Comparison of ENCODE assay signal across 1 cellular context in genomic region chr12:8702159-8702558, GRCh38.
TF ChIP-seq lines count a peak whose summit lies in the region.

No MANE protein-coding gene starts in this region.

TF ChIP-seq in HEK293, 187 proteins besides CTCF, POLR2A, EP300 and RAD21 (continued from another document):
- 0 out of 2 replicates have a peak, but pooled peaks have one; percentile 5 for TF ChIP-seq PRDM10 (tag by site-specific recombination; IDR thresholded peaks at IDR 0.05)
- TF ChIP-seq, protein P1, sequence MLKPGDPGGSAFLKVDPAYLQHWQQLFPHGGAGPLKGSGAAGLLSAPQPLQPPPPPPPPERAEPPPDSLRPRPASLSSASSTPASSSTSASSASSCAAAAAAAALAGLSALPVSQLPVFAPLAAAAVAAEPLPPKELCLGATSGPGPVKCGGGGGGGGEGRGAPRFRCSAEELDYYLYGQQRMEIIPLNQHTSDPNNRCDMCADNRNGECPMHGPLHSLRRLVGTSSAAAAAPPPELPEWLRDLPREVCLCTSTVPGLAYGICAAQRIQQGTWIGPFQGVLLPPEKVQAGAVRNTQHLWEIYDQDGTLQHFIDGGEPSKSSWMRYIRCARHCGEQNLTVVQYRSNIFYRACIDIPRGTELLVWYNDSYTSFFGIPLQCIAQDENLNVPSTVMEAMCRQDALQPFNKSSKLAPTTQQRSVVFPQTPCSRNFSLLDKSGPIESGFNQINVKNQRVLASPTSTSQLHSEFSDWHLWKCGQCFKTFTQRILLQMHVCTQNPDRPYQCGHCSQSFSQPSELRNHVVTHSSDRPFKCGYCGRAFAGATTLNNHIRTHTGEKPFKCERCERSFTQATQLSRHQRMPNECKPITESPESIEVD (tag by site-specific recombination; IDR thresholded peaks at IDR 0.05): peak; percentile 58
TF ChIP-seq in HEK293: peak in this region for 2.
